ENCODE assay signal across 22 cellular contexts in genomic region chr22:49370841-49371301, GRCh38.
A peak's percentile ranks its signal among the peaks of the same experiment; 100 is the strongest.
DNase-seq lines count a peak whose midpoint lies in the region; ATAC-seq and TF ChIP-seq lines count a peak whose summit lies in the region.
"Had no signal": no experiment of that assay in that cellular context is flagged by ENCODE, and none has a peak within 500 bp of the region (broad histone marks: within the 10 kb centered on the region; RNA-seq: fewer than 3 reads in every experiment).

No MANE protein-coding gene starts in this region.

- no peaks in the 10 kb centered on the region for H3K79me1 ChIP-seq in neuronal stem cell (ENCODE audit: low read depth, low read length)

- H3K4me3 ChIP-seq in right atrium auricular region = no peak overlapping the region
- no peak overlapping the region for H3K4me3 ChIP-seq in endodermal cell (ENCODE audit: low read length)
- H3K4me3 ChIP-seq in neuronal stem cell (ENCODE audit: low read length in 2 of 2) = no peak overlapping the region
- H3K4me3 ChIP-seq: A549, skin epidermis, tibial artery had no signal

- H2AK5ac ChIP-seq in neuronal stem cell (ENCODE audit: low read depth, low read length) = no peak overlapping the region

- peaks cover 5% of the 10 kb centered on the region for H3K4me1 Mint-ChIP-seq in endodermal cell
- H3K4me1 Mint-ChIP-seq in activated CD4-positive, alpha-beta memory T cell treated with anti-CD3 and anti-CD28 coated beads, Interleukin-2, amount 10 ng/mL, durations not matched to agents 7 days and 5 days = no peaks in the 10 kb centered on the region
- H3K4me1 Mint-ChIP-seq: activated naive CD4-positive, alpha-beta T cell treated with anti-CD3 and anti-CD28 coated beads, Interleukin-2, amount 10 ng/mL, durations not matched to agents 7 days and 5 days had no signal

- no peak overlapping the region for H2BK15ac ChIP-seq in neuronal stem cell (ENCODE audit: low read length)

- H3K27ac ChIP-seq in right atrium auricular region (no peak overlapping the region), endodermal cell (ENCODE audit: low read depth, low read length) (no peak overlapping the region), neuronal stem cell (replicated peaks; ENCODE audit: low read length) (no peak overlapping the region)
- H3K27ac ChIP-seq: A549, neutrophil, skin epidermis, tibial artery had no signal

- H3K27ac Mint-ChIP-seq in endodermal cell = no peak overlapping the region
- no peak overlapping the region for H3K27ac Mint-ChIP-seq in activated CD4-positive, alpha-beta memory T cell treated with anti-CD3 and anti-CD28 coated beads, Interleukin-2, amount 10 ng/mL, durations not matched to agents 7 days and 5 days
- H3K27ac Mint-ChIP-seq: activated naive CD4-positive, alpha-beta T cell treated with anti-CD3 and anti-CD28 coated beads, Interleukin-2, amount 10 ng/mL, durations not matched to agents 7 days and 5 days; activated T-cell treated with anti-CD3 and anti-CD28 coated beads, Interleukin-2, amount 50 U/mL, for 72 hours; stimulated activated naive CD8-positive, alpha-beta T cell treated with anti-CD3 and anti-CD28 coated beads, Interleukin-15, amount 100 ng/mL, for 72 hours had no signal

- H3K9ac ChIP-seq in endodermal cell (ENCODE audit: extremely low read depth, low read length, poor library complexity, severe bottlenecking) (no peak overlapping the region), neuronal stem cell (ENCODE audit: low read depth, low read length, poor library complexity) (no peak overlapping the region)
- H3K9ac ChIP-seq: SK-N-SH had no signal

- H3K36me3 Mint-ChIP-seq in endodermal cell (ENCODE audit: low read depth) = no peaks in the 10 kb centered on the region
- no peaks in the 10 kb centered on the region for H3K36me3 Mint-ChIP-seq in activated CD4-positive, alpha-beta memory T cell treated with anti-CD3 and anti-CD28 coated beads, Interleukin-2, amount 10 ng/mL, durations not matched to agents 7 days and 5 days (ENCODE audit: low read depth)
- H3K36me3 Mint-ChIP-seq: activated naive CD4-positive, alpha-beta T cell treated with anti-CD3 and anti-CD28 coated beads, Interleukin-2, amount 10 ng/mL, durations not matched to agents 7 days and 5 days; brain had no signal

- ATAC-seq in left ventricle myocardium superior (no peak), GM21619 (IDR thresholded peaks at IDR 0.05; ENCODE audit: unreplicated experiment) (no peak)
- ATAC-seq: A549; activated T-cell treated with anti-CD3 and anti-CD28 coated beads, Interleukin-2, amount 50 U/mL, for 72 hours; stimulated activated naive CD8-positive, alpha-beta T cell treated with anti-CD3 and anti-CD28 coated beads, Interleukin-15, amount 100 ng/mL, for 72 hours had no signal

- no peak overlapping the region for H3K4me3 Mint-ChIP-seq in endodermal cell
- H3K4me3 Mint-ChIP-seq in activated CD4-positive, alpha-beta memory T cell treated with anti-CD3 and anti-CD28 coated beads, Interleukin-2, amount 10 ng/mL, durations not matched to agents 7 days and 5 days = no peak overlapping the region
- H3K4me3 Mint-ChIP-seq: activated naive CD4-positive, alpha-beta T cell treated with anti-CD3 and anti-CD28 coated beads, Interleukin-2, amount 10 ng/mL, durations not matched to agents 7 days and 5 days; activated T-cell treated with anti-CD3 and anti-CD28 coated beads, Interleukin-2, amount 50 U/mL, for 72 hours; brain; stimulated activated naive CD8-positive, alpha-beta T cell treated with anti-CD3 and anti-CD28 coated beads, Interleukin-15, amount 100 ng/mL, for 72 hours had no signal

- no peaks in the 10 kb centered on the region for H3K27me3 Mint-ChIP-seq in endodermal cell (ENCODE audit: insufficient read depth)
- H3K27me3 Mint-ChIP-seq in activated CD4-positive, alpha-beta memory T cell treated with anti-CD3 and anti-CD28 coated beads, Interleukin-2, amount 10 ng/mL, durations not matched to agents 7 days and 5 days = no peaks in the 10 kb centered on the region

- intact Hi-C loops in left ventricle myocardium superior (cut with micrococcal nuclease) = no loop called here

- H3K4ac ChIP-seq in neuronal stem cell (ENCODE audit: low read length) = no peak overlapping the region

- H3K36me3 ChIP-seq in right atrium auricular region = no peaks in the 10 kb centered on the region
- no peaks in the 10 kb centered on the region for H3K36me3 ChIP-seq in endodermal cell (ENCODE audit: control insufficient read depth, insufficient read depth, low read length)
- H3K36me3 ChIP-seq in neuronal stem cell (replicated peaks in 1 of 2; ENCODE audit: control insufficient read depth in 2 of 2, insufficient read depth in 2 of 2, low read length in 2 of 2) = no peaks in the 10 kb centered on the region
- H3K36me3 ChIP-seq: neutrophil, tibial artery had no signal

- POLR2A ChIA-PET in activated CD4-positive, alpha-beta memory T cell treated with anti-CD3 and anti-CD28 coated beads, Interleukin-2, amount 10 ng/mL, durations not matched to agents 7 days and 5 days (lab: Charles Lee) = no interaction called here

- H2BK5ac ChIP-seq in neuronal stem cell (ENCODE audit: low read length) = no peak overlapping the region

- TF ChIP-seq CTCF in right atrium auricular region (IDR thresholded peaks at IDR 0.05) (no peak), endodermal cell (conservative IDR thresholded peaks at IDR 0.05) (no peak)

- no peak overlapping the region for H2BK120ac ChIP-seq in neuronal stem cell (ENCODE audit: low read depth, low read length)

- CTCF ChIA-PET in activated CD4-positive, alpha-beta memory T cell treated with anti-CD3 and anti-CD28 coated beads, Interleukin-2, amount 10 ng/mL, durations not matched to agents 7 days and 5 days (lab: Charles Lee) = no interaction called here

- H4K8ac ChIP-seq in neuronal stem cell (ENCODE audit: low read depth, low read length) = no peak overlapping the region

- H3K9me3 Mint-ChIP-seq in endodermal cell = no peaks in the 10 kb centered on the region
- no peaks in the 10 kb centered on the region for H3K9me3 Mint-ChIP-seq in activated CD4-positive, alpha-beta memory T cell treated with anti-CD3 and anti-CD28 coated beads, Interleukin-2, amount 10 ng/mL, durations not matched to agents 7 days and 5 days
- H3K9me3 Mint-ChIP-seq: activated naive CD4-positive, alpha-beta T cell treated with anti-CD3 and anti-CD28 coated beads, Interleukin-2, amount 10 ng/mL, durations not matched to agents 7 days and 5 days; activated T-cell treated with anti-CD3 and anti-CD28 coated beads, Interleukin-2, amount 50 U/mL, for 72 hours; stimulated activated naive CD8-positive, alpha-beta T cell treated with anti-CD3 and anti-CD28 coated beads, Interleukin-15, amount 100 ng/mL, for 72 hours had no signal

- H3K9me3 ChIP-seq in right atrium auricular region = no peaks in the 10 kb centered on the region
- H3K9me3 ChIP-seq in endodermal cell (ENCODE audit: control insufficient read depth, low read length) = no peaks in the 10 kb centered on the region
- H3K9me3 ChIP-seq in neuronal stem cell (replicated peaks in 1 of 2; ENCODE audit: control insufficient read depth in 2 of 2, insufficient read depth in 1 of 2, low read depth in 1 of 2, low read length in 2 of 2) = no peaks in the 10 kb centered on the region
- H3K9me3 ChIP-seq: A549, neutrophil, SK-N-SH, tibial artery had no signal

- 88 to 89% methylated on average over 19 to 23 of the region's 23 CpGs for WGBS in endodermal cell (ENCODE audit: insufficient coverage in 1 of 2, insufficient read length in 1 of 2), 2 experiments
- WGBS in neuronal stem cell (ENCODE audit: extremely low coverage in 2 of 2, insufficient read length in 2 of 2, insufficient replicate concordance in 1 of 2), 2 donors = no CpG with 5 or more reads among the region's 23 CpGs

- H3K4me1 ChIP-seq in right atrium auricular region (no peaks in the 10 kb centered on the region), endodermal cell (ENCODE audit: control insufficient read depth, insufficient read depth, low read length) (no peaks in the 10 kb centered on the region), neuronal stem cell (ENCODE audit: control insufficient read depth in 2 of 2, insufficient read depth in 1 of 2, low read depth in 1 of 2, low read length in 2 of 2) (peaks cover 0 to 11% of the 10 kb centered on the region in 2 donors)
- H3K4me1 ChIP-seq: tibial artery had no signal

- H3K23ac ChIP-seq in neuronal stem cell (ENCODE audit: low read depth, low read length, poor library complexity) = no peak overlapping the region

- peak overlapping the region; percentile 19 for H3K18ac ChIP-seq in neuronal stem cell (ENCODE audit: low read length)

- H3K27me3 ChIP-seq in right atrium auricular region (no peaks in the 10 kb centered on the region), endodermal cell (ENCODE audit: control insufficient read depth, insufficient read depth, low read length, poor library complexity, severe bottlenecking) (no peaks in the 10 kb centered on the region), neuronal stem cell (ENCODE audit: control insufficient read depth in 3 of 3, insufficient read depth in 3 of 3, low read depth in 1 of 3, low read length in 3 of 3) (peaks cover 0 to 4% (median 2%) of the 10 kb centered on the region in 3 experiments)

- H2AFZ ChIP-seq in neuronal stem cell (ENCODE audit: low read length) = no peak overlapping the region

- no peak overlapping the region for H2BK12ac ChIP-seq in neuronal stem cell (ENCODE audit: low read length)

- H3K14ac ChIP-seq in neuronal stem cell (ENCODE audit: low read length) = no peak overlapping the region

- no peak overlapping the region for H4K91ac ChIP-seq in neuronal stem cell (ENCODE audit: low read depth, low read length, poor library complexity)

- no peak overlapping the region for H3K4me2 ChIP-seq in neuronal stem cell (ENCODE audit: insufficient read depth, low read length, poor library complexity, severe bottlenecking)
- H3K4me2 ChIP-seq: A549, SK-N-SH had no signal

- peak; percentile 32 for DNase-seq in right atrium auricular region (ENCODE audit: low spot score)
- DNase-seq in left ventricle myocardium superior = no peak
- DNase-seq in endodermal cell = peak; percentile 36
- DNase-seq in neuronal stem cell (ENCODE audit: low spot score) = no peak
- DNase-seq in NCI-H1092 (lab: John Stamatoyannopoulos, UW) = no peak
- DNase-seq in activated CD4-positive, alpha-beta memory T cell treated with anti-CD3 and anti-CD28 coated beads, Interleukin-2, amount 10 ng/mL, durations not matched to agents 7 days and 5 days = no peak
- DNase-seq in DMS53 treated with DMSO at 0.1 percent for 48 hours (lab: John Stamatoyannopoulos, UW; ENCODE audit: unreplicated experiment) = no peak
- DNase-seq: activated naive CD4-positive, alpha-beta T cell treated with anti-CD3 and anti-CD28 coated beads, Interleukin-2, amount 10 ng/mL, durations not matched to agents 7 days and 5 days; activated T-cell treated with anti-CD3 and anti-CD28 coated beads, Interleukin-2, amount 50 U/mL, for 72 hours; effector memory CD4-positive, alpha-beta T cell; HCEC 1CT; NCI-H2029; NCI-H2227 treated with DMSO at 0.1 percent for 48 hours; SK-N-SH; stimulated activated naive CD8-positive, alpha-beta T cell treated with anti-CD3 and anti-CD28 coated beads, Interleukin-15, amount 100 ng/mL, for 72 hours; T-helper 2 cell had no signal

Comparison
In these comparisons a context has a peak if more than half of its experiments do, and no peak if none do; other contexts are left out.
1. DNase-seq: peak in right atrium auricular region (single experiment) and endodermal cell (single experiment); none in left ventricle myocardium superior (single experiment), neuronal stem cell (single experiment), NCI-H1092 (single experiment), activated CD4-positive, alpha-beta memory T cell treated with anti-CD3 and anti-CD28 coated beads, Interleukin-2, amount 10 ng/mL, durations not matched to agents 7 days and 5 days (single experiment) and DMS53 treated with DMSO at 0.1 percent for 48 hours (single experiment).